16 cellular contexts compared by ENCODE assay signal in genomic region chr13:45143346-45143751, GRCh38. TPM values are rescaled to one million over a fixed set of nuclear protein-coding genes. Genes with fewer than 3 reads are reported as not detected.
DNase-seq lines count a peak whose midpoint lies in the region; ATAC-seq and TF ChIP-seq lines count a peak whose summit lies in the region.
"Had no signal": no experiment of that assay in that cellular context is flagged by ENCODE, and none has a peak within 500 bp of the region (broad histone marks: within the 10 kb centered on the region; RNA-seq: fewer than 3 reads in every experiment).

No MANE protein-coding gene starts in this region.

- intact Hi-C loops in Right ventricle myocardium inferior (cut with DNase I) (no loop called here), cardiac septum (cut with DNase I) (no loop called here)
- intact Hi-C loops in naive thymus-derived CD4-positive, alpha-beta T cell (cut with micrococcal nuclease): loop anchor here in 1 of 2 donors (5.0 kb wide), 1 partner anchor 41 kb away; no protein-coding TSS in a partner anchor

- H3K4me1 ChIP-seq in CD8-positive, alpha-beta memory T cell (ENCODE audit: insufficient read depth, low read length): no peaks in the 10 kb centered on the region
- no peaks in the 10 kb centered on the region for H3K4me1 ChIP-seq in naive thymus-derived CD4-positive, alpha-beta T cell (ENCODE audit: control insufficient read depth in 2 of 2, insufficient read depth in 2 of 2, low read length in 2 of 2)

- no peak for DNase-seq in Right ventricle myocardium inferior (ENCODE audit: missing footprints)
- DNase-seq in cardiac septum (ENCODE audit: low spot score): no peak
- DNase-seq in choroid plexus epithelial cell (ENCODE audit: low read depth): peak; percentile 13
- no peak for DNase-seq in kidney glomerular epithelial cell (lab: John Stamatoyannopoulos, UW)
- no peak for DNase-seq in CD8-positive, alpha-beta memory T cell
- no peak for DNase-seq in naive thymus-derived CD4-positive, alpha-beta T cell
- DNase-seq in activated gamma-delta T cell treated with Interleukin-2 at 50 U/mL for 16 hours: no peak
- DNase-seq: activated CD4-positive, CD25-positive, alpha-beta regulatory T cell treated with anti-CD3 and anti-CD28 coated beads, Interleukin-2, amount 50 U/mL, for 72 hours; activated T-cell treated with anti-CD3 and anti-CD28 coated beads, Interleukin-2, amount 50 U/mL, for 4 hours; body of pancreas; DMS153; NCI-H748 treated with DMSO at 0.1 percent for 48 hours had no signal

- POLR2A ChIA-PET in CD8-positive, alpha-beta memory T cell (lab: Charles Lee): no interaction called here
- POLR2A ChIA-PET in naive thymus-derived CD4-positive, alpha-beta T cell (lab: Charles Lee): interaction anchor here (0.8 kb wide), 1 partner anchor 10 kb away, joined by 3 read pairs; no protein-coding TSS in a partner anchor

- no peaks in the 10 kb centered on the region for H3K9me3 ChIP-seq in CD8-positive, alpha-beta memory T cell (ENCODE audit: low read length)
- H3K9me3 ChIP-seq in naive thymus-derived CD4-positive, alpha-beta T cell (ENCODE audit: control insufficient read depth in 2 of 3, low read length in 3 of 3): no peaks in the 10 kb centered on the region
- H3K9me3 ChIP-seq: body of pancreas had no signal

- H3K4me1 Mint-ChIP-seq in CD8-positive, alpha-beta memory T cell: peaks cover 28 to 55% (median 39%) of the 10 kb centered on the region in 3 donors
- peaks cover 11 to 53% (median 34%) of the 10 kb centered on the region in 7 donors for H3K4me1 Mint-ChIP-seq in naive thymus-derived CD4-positive, alpha-beta T cell

- H3K9me3 Mint-ChIP-seq in CD8-positive, alpha-beta memory T cell: no peaks in the 10 kb centered on the region
- no peaks in the 10 kb centered on the region for H3K9me3 Mint-ChIP-seq in naive thymus-derived CD4-positive, alpha-beta T cell
- H3K9me3 Mint-ChIP-seq: activated T-cell treated with anti-CD3 and anti-CD28 coated beads, Interleukin-2, amount 50 U/mL, for 4 hours had no signal

- H3K36me3 ChIP-seq in CD8-positive, alpha-beta memory T cell (ENCODE audit: insufficient read depth, low read length): peaks cover under 1% of the 10 kb centered on the region
- peaks cover 3 to 6% (median 5%) of the 10 kb centered on the region in 3 experiments for H3K36me3 ChIP-seq in naive thymus-derived CD4-positive, alpha-beta T cell (ENCODE audit: control insufficient read depth in 2 of 3, insufficient read depth in 3 of 3, low read length in 3 of 3)

- H3K27ac ChIP-seq in layer of hippocampus (ENCODE audit: low read depth, low read length): peak overlapping the region; percentile 44
- H3K27ac ChIP-seq in CD8-positive, alpha-beta memory T cell (ENCODE audit: low read depth, low read length): no peak overlapping the region
- no peak overlapping the region for H3K27ac ChIP-seq in naive thymus-derived CD4-positive, alpha-beta T cell (ENCODE audit: low read depth, low read length)

- ATAC-seq in Right ventricle myocardium inferior: peak; percentile 37
- ATAC-seq in naive thymus-derived CD4-positive, alpha-beta T cell: no peak
- ATAC-seq: activated T-cell treated with anti-CD3 and anti-CD28 coated beads, Interleukin-2, amount 50 U/mL, for 4 hours; body of pancreas; SK-N-SH treated with all-trans-retinoic acid at 6 μM for 48 hours had no signal

- no peaks in the 10 kb centered on the region for H3K27me3 ChIP-seq in layer of hippocampus (ENCODE audit: control insufficient read depth, insufficient read depth, low read length)
- no peaks in the 10 kb centered on the region for H3K27me3 ChIP-seq in CD8-positive, alpha-beta memory T cell (ENCODE audit: insufficient read depth, low read length, poor library complexity, severe bottlenecking)
- H3K27me3 ChIP-seq in naive thymus-derived CD4-positive, alpha-beta T cell (ENCODE audit: control insufficient read depth in 2 of 2, insufficient read depth in 2 of 2, low read length in 2 of 2): no peaks in the 10 kb centered on the region
- H3K27me3 ChIP-seq: body of pancreas had no signal

- TF ChIP-seq CTCF in choroid plexus epithelial cell (conservative IDR thresholded peaks at IDR 0.05; ENCODE audit: low read depth, low read length): no peak

- no peak overlapping the region for H3K4me3 Mint-ChIP-seq in CD8-positive, alpha-beta memory T cell
- H3K4me3 Mint-ChIP-seq in naive thymus-derived CD4-positive, alpha-beta T cell: no peak overlapping the region
- H3K4me3 Mint-ChIP-seq: activated T-cell treated with anti-CD3 and anti-CD28 coated beads, Interleukin-2, amount 50 U/mL, for 4 hours had no signal

- CTCF ChIA-PET in CD8-positive, alpha-beta memory T cell (lab: Charles Lee): interaction anchor here (1.3 kb wide), 1 partner anchor 168 kb away, joined by 3 read pairs; no protein-coding TSS in a partner anchor
- CTCF ChIA-PET in naive thymus-derived CD4-positive, alpha-beta T cell (lab: Charles Lee): interaction anchor here (0.6 kb wide), 1 partner anchor 83 kb away, joined by 3 read pairs; no protein-coding TSS in a partner anchor

- no peak overlapping the region for H3K4me3 ChIP-seq in choroid plexus epithelial cell (ENCODE audit: low read depth, low read length)
- no peak overlapping the region for H3K4me3 ChIP-seq in CD8-positive, alpha-beta memory T cell (ENCODE audit: low read length)
- H3K4me3 ChIP-seq in naive thymus-derived CD4-positive, alpha-beta T cell (ENCODE audit: low read length): no peak overlapping the region
- H3K4me3 ChIP-seq: body of pancreas had no signal

- peak overlapping the region in 1 of 8 donors; percentile 66 for H3K27ac Mint-ChIP-seq in CD8-positive, alpha-beta memory T cell
- H3K27ac Mint-ChIP-seq in naive thymus-derived CD4-positive, alpha-beta T cell: no peak overlapping the region

- no peaks in the 10 kb centered on the region for H3K27me3 Mint-ChIP-seq in CD8-positive, alpha-beta memory T cell
- H3K27me3 Mint-ChIP-seq in naive thymus-derived CD4-positive, alpha-beta T cell: no peaks in the 10 kb centered on the region

- peaks cover 2 to 29% (median 12%) of the 10 kb centered on the region in 3 donors for H3K36me3 Mint-ChIP-seq in CD8-positive, alpha-beta memory T cell
- H3K36me3 Mint-ChIP-seq in naive thymus-derived CD4-positive, alpha-beta T cell: peaks cover 8 to 45% (median 18%) of the 10 kb centered on the region in 5 donors

RNA-seq across cellular contexts. Expression of gene GTF2F2, which starts 23.0 kb away (rescaled TPM):
- total RNA-seq in Right ventricle myocardium inferior (19.7 TPM), cardiac septum (20.2 TPM)
- total RNA-seq in CD8-positive, alpha-beta memory T cell: 10 to 100 TPM; 27.9 to 29.3 TPM
- polyA plus RNA-seq in CD8-positive, alpha-beta memory T cell: 10.4 TPM
- 10 to 100 TPM; 13.7 to 20.4 (median 15.2) TPM for total RNA-seq in naive thymus-derived CD4-positive, alpha-beta T cell
- 1 to 10 TPM; 6.7 to 8.1 TPM for polyA plus RNA-seq in naive thymus-derived CD4-positive, alpha-beta T cell

RNA-seq across cellular contexts. Expression of gene KCTD4, which starts 57.5 kb away (rescaled TPM):
- not detected for total RNA-seq in Right ventricle myocardium inferior
- total RNA-seq in cardiac septum: not detected
- total RNA-seq in CD8-positive, alpha-beta memory T cell: not detected
- polyA plus RNA-seq in CD8-positive, alpha-beta memory T cell: not detected
- total RNA-seq in naive thymus-derived CD4-positive, alpha-beta T cell: not detected
- not detected for polyA plus RNA-seq in naive thymus-derived CD4-positive, alpha-beta T cell
- total RNA-seq: activated T-cell treated with anti-CD3 and anti-CD28 coated beads, Interleukin-2, amount 50 U/mL, for 4 hours; body of pancreas; myocyte had no signal
- polyA plus RNA-seq: thymus had no signal
